1 cellular context compared by ENCODE assay signal in the genomic region with DNA sequence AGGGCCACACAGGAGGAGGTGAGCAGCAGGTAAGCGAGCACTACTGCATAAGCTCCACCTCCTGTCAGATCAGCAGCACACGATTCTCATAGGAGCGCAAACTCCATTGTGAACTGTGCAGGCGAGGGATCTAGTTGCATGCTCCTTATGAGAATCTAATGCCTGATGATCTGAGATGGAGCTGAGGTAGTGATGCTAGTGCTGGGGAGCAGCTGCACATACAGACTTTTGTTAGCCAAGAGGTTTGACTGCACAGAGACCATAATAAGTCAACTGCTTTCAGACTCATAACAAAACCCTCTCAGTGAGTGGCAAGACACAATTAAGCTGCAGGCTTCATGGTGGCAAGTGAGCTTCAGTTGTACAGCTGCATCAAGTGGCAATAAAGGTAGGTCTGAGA.
A peak's percentile ranks its signal among the peaks of the same experiment; 100 is the strongest.
TF ChIP-seq lines count a peak whose summit lies in the region.

No MANE protein-coding gene starts in this region.

TF ChIP-seq in HEK293, 187 proteins besides CTCF, POLR2A, EP300 and RAD21 (continued from another document):
- TF ChIP-seq, protein P1, sequence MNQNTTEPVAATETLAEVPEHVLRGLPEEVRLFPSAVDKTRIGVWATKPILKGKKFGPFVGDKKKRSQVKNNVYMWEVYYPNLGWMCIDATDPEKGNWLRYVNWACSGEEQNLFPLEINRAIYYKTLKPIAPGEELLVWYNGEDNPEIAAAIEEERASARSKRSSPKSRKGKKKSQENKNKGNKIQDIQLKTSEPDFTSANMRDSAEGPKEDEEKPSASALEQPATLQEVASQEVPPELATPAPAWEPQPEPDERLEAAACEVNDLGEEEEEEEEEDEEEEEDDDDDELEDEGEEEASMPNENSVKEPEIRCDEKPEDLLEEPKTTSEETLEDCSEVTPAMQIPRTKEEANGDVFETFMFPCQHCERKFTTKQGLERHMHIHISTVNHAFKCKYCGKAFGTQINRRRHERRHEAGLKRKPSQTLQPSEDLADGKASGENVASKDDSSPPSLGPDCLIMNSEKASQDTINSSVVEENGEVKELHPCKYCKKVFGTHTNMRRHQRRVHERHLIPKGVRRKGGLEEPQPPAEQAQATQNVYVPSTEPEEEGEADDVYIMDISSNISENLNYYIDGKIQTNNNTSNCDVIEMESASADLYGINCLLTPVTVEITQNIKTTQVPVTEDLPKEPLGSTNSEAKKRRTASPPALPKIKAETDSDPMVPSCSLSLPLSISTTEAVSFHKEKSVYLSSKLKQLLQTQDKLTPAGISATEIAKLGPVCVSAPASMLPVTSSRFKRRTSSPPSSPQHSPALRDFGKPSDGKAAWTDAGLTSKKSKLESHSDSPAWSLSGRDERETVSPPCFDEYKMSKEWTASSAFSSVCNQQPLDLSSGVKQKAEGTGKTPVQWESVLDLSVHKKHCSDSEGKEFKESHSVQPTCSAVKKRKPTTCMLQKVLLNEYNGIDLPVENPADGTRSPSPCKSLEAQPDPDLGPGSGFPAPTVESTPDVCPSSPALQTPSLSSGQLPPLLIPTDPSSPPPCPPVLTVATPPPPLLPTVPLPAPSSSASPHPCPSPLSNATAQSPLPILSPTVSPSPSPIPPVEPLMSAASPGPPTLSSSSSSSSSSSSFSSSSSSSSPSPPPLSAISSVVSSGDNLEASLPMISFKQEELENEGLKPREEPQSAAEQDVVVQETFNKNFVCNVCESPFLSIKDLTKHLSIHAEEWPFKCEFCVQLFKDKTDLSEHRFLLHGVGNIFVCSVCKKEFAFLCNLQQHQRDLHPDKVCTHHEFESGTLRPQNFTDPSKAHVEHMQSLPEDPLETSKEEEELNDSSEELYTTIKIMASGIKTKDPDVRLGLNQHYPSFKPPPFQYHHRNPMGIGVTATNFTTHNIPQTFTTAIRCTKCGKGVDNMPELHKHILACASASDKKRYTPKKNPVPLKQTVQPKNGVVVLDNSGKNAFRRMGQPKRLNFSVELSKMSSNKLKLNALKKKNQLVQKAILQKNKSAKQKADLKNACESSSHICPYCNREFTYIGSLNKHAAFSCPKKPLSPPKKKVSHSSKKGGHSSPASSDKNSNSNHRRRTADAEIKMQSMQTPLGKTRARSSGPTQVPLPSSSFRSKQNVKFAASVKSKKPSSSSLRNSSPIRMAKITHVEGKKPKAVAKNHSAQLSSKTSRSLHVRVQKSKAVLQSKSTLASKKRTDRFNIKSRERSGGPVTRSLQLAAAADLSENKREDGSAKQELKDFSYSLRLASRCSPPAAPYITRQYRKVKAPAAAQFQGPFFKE (tag by site-specific recombination; IDR thresholded peaks at IDR 0.05; ENCODE audit: borderline replicate concordance), result no peak
- TF ChIP-seq ZNF37A (tag by site-specific recombination; IDR thresholded peaks at IDR 0.05) (peak; percentile 95), ZNF610 (tag by site-specific recombination; IDR thresholded peaks at IDR 0.05; ENCODE audit: borderline replicate concordance) (0 out of 2 replicates have a peak, but pooled peaks have one; percentile 44), SETDB1 (IDR thresholded peaks at IDR 0.05; ENCODE audit: insufficient read length, low read length) (peak; percentile 37)
